In the genomic region with DNA sequence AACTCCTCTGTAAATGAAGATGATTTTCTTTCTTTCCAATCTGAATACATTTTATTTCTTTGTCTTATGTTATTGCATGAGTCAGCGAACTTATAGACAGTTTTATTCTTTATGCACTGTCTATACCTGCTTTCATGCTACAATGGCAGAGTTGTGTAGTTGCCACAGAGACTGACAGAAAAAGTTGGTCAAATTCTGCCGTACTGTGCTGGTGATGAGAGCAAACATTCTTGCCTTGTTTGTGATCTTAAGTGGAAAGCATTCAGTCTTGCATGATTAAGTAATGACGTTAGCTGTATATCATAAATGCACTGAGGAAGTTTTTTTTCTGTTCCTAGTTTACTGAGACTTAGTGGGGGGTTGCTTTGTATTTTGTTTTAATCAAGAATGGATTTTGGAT, we compare ENCODE assay signal across 20 cellular contexts. TPM values are rescaled to one million over a fixed set of nuclear protein-coding genes. Genes with fewer than 3 reads are reported as not detected.
DNase-seq lines count a peak whose midpoint lies in the region; ATAC-seq and TF ChIP-seq lines count a peak whose summit lies in the region.
"Had no signal": no experiment of that assay in that cellular context is flagged by ENCODE, and none has a peak within 500 bp of the region (broad histone marks: within the 10 kb centered on the region; RNA-seq: fewer than 3 reads in every experiment).

No MANE protein-coding gene starts in this region.

- H3K27me3 Mint-ChIP-seq in stimulated activated memory B cell treated with anti-CD40 and anti-IgM and Interleukin-4, amounts not matched to agents 10 μg/mL and 1 μg/mL and 100 μg/mL, for 72 hours: no peaks in the 10 kb centered on the region
- H3K27me3 Mint-ChIP-seq: memory B cell, T-helper 17 cell had no signal

- no peak overlapping the region for H3K4me3 ChIP-seq in astrocyte of the cerebellum (ENCODE audit: low read depth, low read length)
- H3K4me3 ChIP-seq: cardiac muscle cell, neural progenitor cell, sigmoid colon, thoracic aorta had no signal

- H3K36me3 Mint-ChIP-seq in stimulated activated memory B cell treated with anti-CD40 and anti-IgM and Interleukin-4, amounts not matched to agents 10 μg/mL and 1 μg/mL and 100 μg/mL, for 72 hours: peaks cover 31% of the 10 kb centered on the region

- H3K27ac Mint-ChIP-seq in stimulated activated memory B cell treated with anti-CD40 and anti-IgM and Interleukin-4, amounts not matched to agents 10 μg/mL and 1 μg/mL and 100 μg/mL, for 72 hours: peak overlapping the region; percentile 40
- H3K27ac Mint-ChIP-seq: neural progenitor cell, T-helper 17 cell had no signal

- ATAC-seq in stimulated activated memory B cell treated with anti-CD40 and anti-IgM and Interleukin-4, amounts not matched to agents 10 μg/mL and 1 μg/mL and 100 μg/mL, for 72 hours: no peak
- no peak for ATAC-seq in Right ventricle myocardium superior (ENCODE audit: poor library complexity)
- ATAC-seq: Right ventricle myocardium inferior, T-helper 17 cell had no signal

- intact Hi-C loops in Right ventricle myocardium superior (cut with DNase I): no loop called here

- H3K4me1 Mint-ChIP-seq in stimulated activated memory B cell treated with anti-CD40 and anti-IgM and Interleukin-4, amounts not matched to agents 10 μg/mL and 1 μg/mL and 100 μg/mL, for 72 hours: no peaks in the 10 kb centered on the region
- H3K4me1 Mint-ChIP-seq: memory B cell had no signal

- no peak for TF ChIP-seq CTCF in astrocyte of the cerebellum (IDR thresholded peaks at IDR 0.05; ENCODE audit: low read depth, low read length, missing control alignments)

- H3K9me3 Mint-ChIP-seq in stimulated activated memory B cell treated with anti-CD40 and anti-IgM and Interleukin-4, amounts not matched to agents 10 μg/mL and 1 μg/mL and 100 μg/mL, for 72 hours: no peaks in the 10 kb centered on the region
- H3K9me3 Mint-ChIP-seq: memory B cell, neural progenitor cell had no signal

- H3K4me3 Mint-ChIP-seq in stimulated activated memory B cell treated with anti-CD40 and anti-IgM and Interleukin-4, amounts not matched to agents 10 μg/mL and 1 μg/mL and 100 μg/mL, for 72 hours: no peak overlapping the region
- H3K4me3 Mint-ChIP-seq: memory B cell, neural progenitor cell, T-helper 17 cell had no signal

- in situ Hi-C loops in astrocyte of the cerebellum (cut with HindIII; ENCODE audit: low sequenced_read_pairs): loop anchor here (5.0 to 25.0 kb wide), 2 partner anchors 53 to 118 kb away; no protein-coding TSS in a partner anchor

- peak; percentile 45 for DNase-seq in DMS53 (lab: John Stamatoyannopoulos, UW)
- DNase-seq in DMS53 treated with DMSO at 0.1 percent for 48 hours (lab: John Stamatoyannopoulos, UW; ENCODE audit: unreplicated experiment): no peak
- DNase-seq in astrocyte of the cerebellum (ENCODE audit: low read depth): peak; percentile 42
- DNase-seq in iris pigment epithelial cell (ENCODE audit: low read depth): peak; percentile 94
- no peak for DNase-seq in OCI-M1 (lab: John Stamatoyannopoulos, UW)
- no peak for DNase-seq in DMS 273 treated with DMSO at 0.1 percent for 48 hours (lab: John Stamatoyannopoulos, UW)
- DNase-seq in Right ventricle myocardium superior: no peak
- DNase-seq: activated naive CD4-positive, alpha-beta T cell; effector memory CD4-positive, alpha-beta T cell; NCI-H1092 treated with DMSO at 0.1 percent for 48 hours; NK-92 treated with Interleukin-12 subunit alpha and Interleukin-12 subunit beta, amount 100 ng/mL, for 24 hours; sigmoid colon; stimulated activated CD4-positive, alpha-beta T cell treated with anti-CD3 and anti-CD28 coated beads, Interleukin-4, amount 100 ng/mL, for 24 hours; T-helper 17 cell had no signal

RNA-seq across cellular contexts. Expression of gene ZC3H15, which starts 32.9 kb away (rescaled TPM):
- total RNA-seq in Right ventricle myocardium superior: 25.8 TPM

Comparison
In these comparisons a context has a peak if more than half of its experiments do, and no peak if none do; other contexts are left out.
1. DNase-seq: peak in DMS53 (single experiment), astrocyte of the cerebellum (single experiment) and iris pigment epithelial cell (single experiment); none in DMS53 treated with DMSO at 0.1 percent for 48 hours (single experiment), OCI-M1 (single experiment), DMS 273 treated with DMSO at 0.1 percent for 48 hours (single experiment) and Right ventricle myocardium superior (single experiment).